23 cellular contexts compared by ENCODE assay signal in genomic region chr5:110611817-110612216, GRCh38.
DNase-seq lines count a peak whose midpoint lies in the region; ATAC-seq and TF ChIP-seq lines count a peak whose summit lies in the region.
"Had no signal": no experiment of that assay in that cellular context is flagged by ENCODE, and none has a peak within 500 bp of the region (broad histone marks: within the 10 kb centered on the region; RNA-seq: fewer than 3 reads in every experiment).

No MANE protein-coding gene starts in this region.

- peaks cover 12% of the 10 kb centered on the region for H3K9me3 Mint-ChIP-seq in neural progenitor cell

- H3K79me2 ChIP-seq in Karpas-422 (ENCODE audit: low read length) (no peaks in the 10 kb centered on the region), SK-N-SH (ENCODE audit: insufficient read depth) (no peaks in the 10 kb centered on the region), neural progenitor cell (ENCODE audit: low read depth) (no peaks in the 10 kb centered on the region)

- H3K27me3 Mint-ChIP-seq in neural progenitor cell (ENCODE audit: insufficient read depth, low read depth) = peaks cover 2% of the 10 kb centered on the region
- H3K27me3 Mint-ChIP-seq: B cell; CD4-positive, CD25-positive, alpha-beta regulatory T cell; CD8-positive, alpha-beta memory T cell had no signal

- H3K4me1 ChIP-seq in BE2C (peaks cover 15% of the 10 kb centered on the region), Karpas-422 (ENCODE audit: low read length) (no peaks in the 10 kb centered on the region), SK-N-SH (ENCODE audit: control insufficient read depth in 1 of 2, insufficient read depth in 2 of 2, low read depth in 1 of 2, low read length in 1 of 2) (peaks cover 0 to 16% of the 10 kb centered on the region in 2 experiments; a peak in 2 of 4 replicates), neural progenitor cell (peaks cover 34% of the 10 kb centered on the region), heart right ventricle (no peaks in the 10 kb centered on the region)
- H3K4me1 ChIP-seq: A549, BLaER1 had no signal

- H3K9me3 ChIP-seq in BE2C (no peaks in the 10 kb centered on the region), Karpas-422 (ENCODE audit: low read length) (no peaks in the 10 kb centered on the region), SK-N-SH (0 out of 2 replicates have a peak, but pooled peaks cover 5% of the 10 kb centered on the region), neural progenitor cell (ENCODE audit: low read depth) (peaks cover 14% of the 10 kb centered on the region), heart right ventricle (peaks cover 0 to 20% (median 13%) of the 10 kb centered on the region in 11 donors)

- H3K36me3 Mint-ChIP-seq in neural progenitor cell = peaks cover 2% of the 10 kb centered on the region
- H3K36me3 Mint-ChIP-seq: CD14-positive monocyte; CD4-positive, alpha-beta memory T cell; CD4-positive, CD25-positive, alpha-beta regulatory T cell; CD8-positive, alpha-beta memory T cell had no signal

- H4K20me1 ChIP-seq in Karpas-422 (ENCODE audit: insufficient read depth, low read depth, low read length) (no peaks in the 10 kb centered on the region), SK-N-SH (ENCODE audit: insufficient read depth) (no peaks in the 10 kb centered on the region), neural progenitor cell (ENCODE audit: low read depth) (no peaks in the 10 kb centered on the region)
- H4K20me1 ChIP-seq: BLaER1 had no signal

- POLR2A ChIA-PET in SK-N-SH (lab: Yijun Ruan, JAX) = no interaction called here

- H3F3A ChIP-seq in SK-N-SH (replicated peaks; ENCODE audit: insufficient read depth) = no peaks in the 10 kb centered on the region
- H3F3A ChIP-seq in neural progenitor cell (ENCODE audit: low read depth) = peaks cover 5% of the 10 kb centered on the region

- no peak overlapping the region for H3K27ac Mint-ChIP-seq in neural progenitor cell
- H3K27ac Mint-ChIP-seq: B cell; CD14-positive monocyte; CD4-positive, alpha-beta memory T cell; CD4-positive, CD25-positive, alpha-beta regulatory T cell; CD8-positive, alpha-beta memory T cell had no signal

- 45% methylated on average over 6 of the region's 6 CpGs for WGBS in SK-N-SH (ENCODE audit: low lambda C conversion rate)
- WGBS in heart right ventricle, 2 donors = 85 to 88% methylated on average over 6 of the region's 6 CpGs

- H3K36me3 ChIP-seq in BE2C = no peaks in the 10 kb centered on the region
- no peaks in the 10 kb centered on the region for H3K36me3 ChIP-seq in Karpas-422 (ENCODE audit: insufficient read depth, low read length)
- H3K36me3 ChIP-seq in SK-N-SH (replicated peaks in 1 of 2; ENCODE audit: control insufficient read depth in 1 of 2, insufficient read depth in 2 of 2, low read length in 1 of 2) = no peaks in the 10 kb centered on the region
- H3K36me3 ChIP-seq in neural progenitor cell = peaks cover 7% of the 10 kb centered on the region
- H3K36me3 ChIP-seq in heart right ventricle = no peaks in the 10 kb centered on the region
- H3K36me3 ChIP-seq: BLaER1 had no signal

- H3K4me1 Mint-ChIP-seq in neural progenitor cell = peaks cover 10% of the 10 kb centered on the region
- H3K4me1 Mint-ChIP-seq: B cell; CD14-positive monocyte; CD4-positive, alpha-beta memory T cell; CD4-positive, CD25-positive, alpha-beta regulatory T cell; CD8-positive, alpha-beta memory T cell had no signal

- no peak for DNase-seq in BE2C
- peak; percentile 20 for DNase-seq in Karpas-422
- DNase-seq in SK-N-SH = no peak
- DNase-seq in neural progenitor cell (ENCODE audit: low spot score) = no peak
- DNase-seq in heart right ventricle = no peak
- DNase-seq in DMS53 treated with DMSO at 0.1 percent for 48 hours (lab: John Stamatoyannopoulos, UW; ENCODE audit: unreplicated experiment) = no peak
- no peak for DNase-seq in NCI-H510A treated with DMSO at 0.1 percent for 48 hours (lab: John Stamatoyannopoulos, UW)
- DNase-seq: AML-193; C1 segment of cervical spinal cord; CD4-positive, alpha-beta memory T cell; CD4-positive, CD25-positive, alpha-beta regulatory T cell; CD8-positive, alpha-beta memory T cell; COR-L47; DMS 273 treated with DMSO at 0.1 percent for 48 hours; DMS153; DMS53; DMS79 treated with DMSO at 0.1 percent for 48 hours; GF-D8 had no signal

- TF ChIP-seq CTCF in BE2C (IDR thresholded peaks at IDR 0.05; ENCODE audit: low read depth, low read length) = no peak
- no peak for TF ChIP-seq CTCF in SK-N-SH (IDR thresholded peaks at IDR 0.05)
- TF ChIP-seq CTCF in neural progenitor cell (IDR thresholded peaks at IDR 0.05) = no peak
- TF ChIP-seq CTCF in heart right ventricle (IDR thresholded peaks at IDR 0.05) = no peak

- CTCF ChIA-PET in SK-N-SH (lab: Yijun Ruan, JAX) = interaction anchor here (0.9 to 2.5 kb wide), 6 partner anchors 12 to 922 kb away, joined by 3 to 12 read pairs (median 5); partner anchors contain the start of gene MAN2A1

- intact Hi-C loops in heart right ventricle (cut with DNase I) = no loop called here

- H2AFZ ChIP-seq in Karpas-422 (ENCODE audit: low read length) (no peak overlapping the region), SK-N-SH (ENCODE audit: low read depth) (no peak overlapping the region), neural progenitor cell (replicated peaks) (no peak overlapping the region)

- no peak overlapping the region for H3K4me2 ChIP-seq in Karpas-422 (ENCODE audit: low read depth, low read length, poor library complexity, severe bottlenecking)
- H3K4me2 ChIP-seq in SK-N-SH = no peak overlapping the region
- peak overlapping the region; percentile 40 for H3K4me2 ChIP-seq in neural progenitor cell
- H3K4me2 ChIP-seq: A549, BLaER1 had no signal

- TF ChIP-seq EP300 in SK-N-SH (IDR thresholded peaks at IDR 0.05; ENCODE audit: borderline replicate concordance in 1 of 2, low read depth in 1 of 2, low read length in 1 of 2) = peak in 1 of 2 experiments; percentile 66; a peak in 1 of 4 replicates

- peak overlapping the region; percentile 39 for H3K4me3 ChIP-seq in BE2C (ENCODE audit: low read depth, low read length)
- no peak overlapping the region for H3K4me3 ChIP-seq in Karpas-422 (ENCODE audit: low read length)
- no peak overlapping the region for H3K4me3 ChIP-seq in SK-N-SH (ENCODE audit: low read depth in 2 of 2, low read length in 1 of 2)
- H3K4me3 ChIP-seq in neural progenitor cell = no peak overlapping the region
- H3K4me3 ChIP-seq in heart right ventricle = no peak overlapping the region
- H3K4me3 ChIP-seq: A549, BLaER1 had no signal

- H3K27me3 ChIP-seq in BE2C (no peaks in the 10 kb centered on the region), Karpas-422 (ENCODE audit: low read length) (no peaks in the 10 kb centered on the region), SK-N-SH (ENCODE audit: insufficient read depth) (no peaks in the 10 kb centered on the region), neural progenitor cell (peaks cover 77% of the 10 kb centered on the region), heart right ventricle (no peaks in the 10 kb centered on the region)
- H3K27me3 ChIP-seq: BLaER1 had no signal

- no peak for ATAC-seq in heart right ventricle
- ATAC-seq: A549 had no signal

- H3K9ac ChIP-seq in Karpas-422 (ENCODE audit: low read length) (no peak overlapping the region), SK-N-SH (no peak overlapping the region), neural progenitor cell (no peak overlapping the region)
- H3K9ac ChIP-seq: BLaER1 had no signal

- H3K27ac ChIP-seq in Karpas-422 (ENCODE audit: low read length) (no peak overlapping the region), SK-N-SH (ENCODE audit: low read depth in 2 of 2, low read length in 1 of 2) (peak overlapping the region in 1 of 2 experiments; percentile 39; a peak in 1 of 4 replicates), neural progenitor cell (no peak overlapping the region), heart right ventricle (no peak overlapping the region)
- H3K27ac ChIP-seq: 22Rv1, A549, BLaER1 had no signal

- no peak for TF ChIP-seq RAD21 in SK-N-SH (IDR thresholded peaks at IDR 0.05; ENCODE audit: low read length)

- H3K4me3 Mint-ChIP-seq in neural progenitor cell = no peak overlapping the region
- H3K4me3 Mint-ChIP-seq: B cell; CD14-positive monocyte; CD4-positive, alpha-beta memory T cell; CD4-positive, CD25-positive, alpha-beta regulatory T cell; CD8-positive, alpha-beta memory T cell had no signal

- no peaks in the 10 kb centered on the region for H3K9me2 ChIP-seq in Karpas-422 (replicated peaks; ENCODE audit: insufficient read depth, low read length)
- no peaks in the 10 kb centered on the region for H3K9me2 ChIP-seq in SK-N-SH

TF ChIP-seq in SK-N-SH, 30 proteins besides CTCF, POLR2A, EP300 and RAD21 (continues in another document):
- no peak for TF ChIP-seq POLR2AphosphoS5 (IDR thresholded peaks at IDR 0.05; ENCODE audit: low read depth, low read length)
- TF ChIP-seq ELF1 (IDR thresholded peaks at IDR 0.05) = no peak
- no peak for TF ChIP-seq PBX3 (IDR thresholded peaks at IDR 0.05)
- no peak for TF ChIP-seq RFX5 (IDR thresholded peaks at IDR 0.05; ENCODE audit: low read length)
